23 cellular contexts compared by ENCODE assay signal in genomic region chr19:12453495-12453894, GRCh38. TPM values are rescaled to one million over a fixed set of nuclear protein-coding genes. Genes with fewer than 3 reads are reported as not detected.
A peak's percentile ranks its signal among the peaks of the same experiment; 100 is the strongest.
DNase-seq lines count a peak whose midpoint lies in the region; ATAC-seq and TF ChIP-seq lines count a peak whose summit lies in the region.
"Had no signal": no experiment of that assay in that cellular context is flagged by ENCODE, and none has a peak within 500 bp of the region (broad histone marks: within the 10 kb centered on the region; RNA-seq: fewer than 3 reads in every experiment).

No MANE protein-coding gene starts in this region.

- ATAC-seq in PC-3 = no peak
- no peak for ATAC-seq in GM21825 (IDR thresholded peaks at IDR 0.05; ENCODE audit: unreplicated experiment)
- ATAC-seq: activated naive CD4-positive, alpha-beta T cell treated with anti-CD3 and anti-CD28 coated beads, Interleukin-2, amount 50 U/mL, for 72 hours; heart right ventricle; stimulated activated memory B cell treated with anti-CD40 and anti-IgM and Interleukin-4, amounts not matched to agents 10 μg/mL and 1 μg/mL and 100 μg/mL, for 72 hours had no signal

- H3K9ac ChIP-seq in PC-3 (ENCODE audit: low read length) = no peak overlapping the region

- H2AFZ ChIP-seq in PC-3 (ENCODE audit: low read length) = no peak overlapping the region

- no peak overlapping the region for H3K27ac ChIP-seq in PC-3 (ENCODE audit: low read length)
- H3K27ac ChIP-seq: SJSA1 had no signal

- H3K9me2 ChIP-seq in PC-3 (replicated peaks; ENCODE audit: low read length) = no peaks in the 10 kb centered on the region

- no TSS peak for BruUV-seq in PC-3 (replicated peaks; lab: Mats Ljungman, UMichigan)

- H3K27me3 ChIP-seq in PC-3 (ENCODE audit: low read length) = no peaks in the 10 kb centered on the region
- H3K27me3 ChIP-seq: breast epithelium, heart right ventricle, SJSA1 had no signal

- in situ Hi-C loops in GM13976 (cut with MboI; ENCODE audit: low sequenced_read_pairs, unreplicated experiment) = no loop called here

- TF ChIP-seq CTCF in PC-3 (conservative IDR thresholded peaks at IDR 0.05; ENCODE audit: low read depth, low read length) (no peak), GM13976 (IDR thresholded peaks at IDR 0.05; ENCODE audit: borderline replicate concordance, control extremely low read depth, extremely low read depth, insufficient read depth, missing control alignments) (no peak)

- H3K4me3 ChIP-seq in PC-3 (ENCODE audit: low read length) = no peak overlapping the region
- H3K4me3 ChIP-seq: breast epithelium, HAP-1, SJSA1 had no signal

- no peak overlapping the region for H3K4me2 ChIP-seq in PC-3 (ENCODE audit: low read length)

- intact Hi-C loops in PC-3 (cut with micrococcal nuclease) = no loop called here

- H3K4me1 ChIP-seq in PC-3 (ENCODE audit: insufficient read depth, low read length) = 0 out of 2 replicates have a peak, but pooled peaks cover 5% of the 10 kb centered on the region
- H3K4me1 ChIP-seq: breast epithelium, HAP-1, SJSA1 had no signal

- H3K9me3 ChIP-seq in PC-3 (ENCODE audit: low read length) = peaks cover 41% of the 10 kb centered on the region

- CTCF ChIA-PET in PC-3 (lab: Charles Lee) = no interaction called here

- peak; percentile 17 for DNase-seq in COLO668 (lab: John Stamatoyannopoulos, UW; ENCODE audit: unreplicated experiment)
- peak; percentile 67 for DNase-seq in HT-29 (ENCODE audit: low spot score)
- peak; percentile 55 for DNase-seq in PC-3
- peak; percentile 14 for DNase-seq in mucosa of gallbladder (ENCODE audit: low spot score)
- DNase-seq in NCI-H1417 treated with DMSO at 0.1 percent for 48 hours (lab: John Stamatoyannopoulos, UW) = no peak
- no peak for DNase-seq in GM13976 (ENCODE audit: low spot score)
- DNase-seq: activated CD4-positive, alpha-beta T cell treated with anti-CD3 and anti-CD28 coated beads for 4 hours; CD4-positive, alpha-beta memory T cell; EL; heart right ventricle; kidney; NCI-H187; NCI-H82; nephron progenitor cell; retina; substantia nigra; T-helper 9 cell had no signal

- no peaks in the 10 kb centered on the region for H3K79me2 ChIP-seq in PC-3 (ENCODE audit: low read length)

- H3K36me3 ChIP-seq in PC-3 (ENCODE audit: low read depth, low read length) = peaks cover 3% of the 10 kb centered on the region; the same call in 1 of the 2 replicates
- H3K36me3 ChIP-seq: breast epithelium, HAP-1, SJSA1 had no signal

- H3F3A ChIP-seq in PC-3 (ENCODE audit: low read length, unreplicated experiment) = no peaks in the 10 kb centered on the region

- H4K20me1 ChIP-seq in PC-3 (ENCODE audit: low read length) = no peaks in the 10 kb centered on the region

- POLR2A ChIA-PET in PC-3 (lab: Charles Lee; ENCODE audit: unreplicated experiment) = no interaction called here

RNA-seq across cellular contexts. Expression of gene ZNF443, which starts 12.7 kb away (rescaled TPM):
- 1.8 and 3.0 TPM in 2 replicates for total RNA-seq in HT-29 (2014; rRNA removed; shearing (Covaris generic))
- total RNA-seq in PC-3 (2014; rRNA removed) = 3.4 and 3.7 TPM in 2 replicates
- 6.7 TPM for total RNA-seq in mucosa of gallbladder

RNA-seq across cellular contexts. Expression of gene ZNF709, which starts 31.1 kb away (rescaled TPM):
- total RNA-seq in HT-29 (2014; rRNA removed; shearing (Covaris generic)) = 0.15 and 0.83 TPM in 2 replicates
- total RNA-seq in PC-3 (2014; rRNA removed) = 0.77 and 2.2 TPM in 2 replicates
- 3.7 TPM for total RNA-seq in mucosa of gallbladder

RNA-seq across cellular contexts. Expression of gene ZNF799, which starts 52.4 kb away (rescaled TPM):
- total RNA-seq in HT-29 (2014; rRNA removed; shearing (Covaris generic)) = 2.4 and 5.4 TPM in 2 replicates
- total RNA-seq in PC-3 (2014; rRNA removed) (3.8 and 5.9 TPM in 2 replicates), mucosa of gallbladder (9.7 TPM)

Comparison
In these comparisons a context has a peak if more than half of its experiments do, and no peak if none do; other contexts are left out.
1. DNase-seq: peak in COLO668 (single experiment), HT-29 (single experiment), PC-3 (single experiment) and mucosa of gallbladder (single experiment); none in NCI-H1417 treated with DMSO at 0.1 percent for 48 hours (single experiment) and GM13976 (single experiment).